In the genomic region with DNA sequence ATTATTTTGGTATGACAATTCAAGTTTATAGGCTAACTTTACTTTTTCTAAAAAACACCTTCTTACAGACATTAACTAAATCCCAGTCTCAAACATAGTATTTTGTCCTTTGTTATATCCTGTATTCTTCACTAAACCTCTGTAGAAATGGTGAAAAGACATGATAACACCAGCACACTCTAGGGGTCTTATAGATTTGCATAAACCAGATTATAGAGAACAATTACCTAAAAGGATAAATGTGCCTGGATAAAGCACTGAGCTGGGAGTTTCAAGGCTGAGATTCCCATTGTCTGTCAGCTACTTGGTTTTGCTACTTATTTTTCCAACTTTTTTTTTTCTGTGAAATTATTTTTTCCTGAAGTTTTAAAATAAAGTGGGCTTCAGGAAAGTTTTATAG, we compare ENCODE assay signal across 30 cellular contexts.
"Had no signal": no experiment of that assay in that cellular context is flagged by ENCODE, and none has a peak within 500 bp of the region (broad histone marks: within the 10 kb centered on the region; RNA-seq: fewer than 3 reads in every experiment).

No MANE protein-coding gene starts in this region.

- H3K27ac ChIP-seq: body of pancreas, epithelial cell of prostate, esophagus squamous epithelium, gastroesophageal sphincter, heart right ventricle, WERI-Rb-1 had no signal

- FAIRE-seq: colon, endometrium, endothelial cell of umbilical vein had no signal

- H3K4me3 ChIP-seq: body of pancreas, esophagus squamous epithelium, gastroesophageal sphincter, heart right ventricle had no signal

- H3K4me1 ChIP-seq: esophagus squamous epithelium, gastroesophageal sphincter, heart right ventricle had no signal

- H3K9me3 ChIP-seq: body of pancreas, esophagus squamous epithelium, gastroesophageal sphincter had no signal

- H3K36me3 ChIP-seq: esophagus squamous epithelium, gastroesophageal sphincter, heart right ventricle, WERI-Rb-1 had no signal

- H3K27me3 ChIP-seq: body of pancreas, esophagus squamous epithelium, gastroesophageal sphincter, heart right ventricle had no signal

- DNase-seq: activated B cell treated with CpG ODN at 0.5 μM for 24 hours; activated CD4-positive, alpha-beta T cell treated with anti-CD3 and anti-CD28 coated beads for 48 hours; activated CD4-positive, alpha-beta T cell treated with anti-CD3 and anti-CD28 coated beads, Interleukin-2, amount 50 U/mL, for 1 hour; activated CD4-positive, alpha-beta T cell treated with anti-CD3 and anti-CD28 coated beads, Interleukin-2, amount 50 U/mL, for 48 hours; activated CD8-positive, alpha-beta memory T cell treated with anti-CD3 and anti-CD28 coated beads for 24 hours; activated CD8-positive, alpha-beta T cell treated with anti-CD3 and anti-CD28 coated beads for 36 hours; activated effector memory CD4-positive, alpha-beta T cell treated with Interleukin-2 at 50 U/mL for 16 hours; activated gamma-delta T cell treated with Interleukin-2 at 50 U/mL for 16 hours; activated naive CD4-positive, alpha-beta T cell treated with anti-CD3 and anti-CD28 coated beads, Interleukin-2, amount 50 U/mL, for 16 hours; activated naive CD4-positive, alpha-beta T cell treated with Interleukin-2 at 50 U/mL for 16 hours; activated T-cell treated with anti-CD3 and anti-CD28 coated beads, Interleukin-2, amount 50 U/mL, for 4 hours; amniotic stem cell; aorta; body of pancreas; caudate nucleus; cortex of kidney; dermis blood vessel endothelial cell; effector CD4-positive, alpha-beta T cell; effector memory CD8-positive, alpha-beta T cell; esophagus squamous epithelium; foreskin melanocyte; heart right ventricle; T-helper 17 cell; T1000; WERI-Rb-1 had no signal
